ENCODE assay signal across 14 cellular contexts in the genomic region with DNA sequence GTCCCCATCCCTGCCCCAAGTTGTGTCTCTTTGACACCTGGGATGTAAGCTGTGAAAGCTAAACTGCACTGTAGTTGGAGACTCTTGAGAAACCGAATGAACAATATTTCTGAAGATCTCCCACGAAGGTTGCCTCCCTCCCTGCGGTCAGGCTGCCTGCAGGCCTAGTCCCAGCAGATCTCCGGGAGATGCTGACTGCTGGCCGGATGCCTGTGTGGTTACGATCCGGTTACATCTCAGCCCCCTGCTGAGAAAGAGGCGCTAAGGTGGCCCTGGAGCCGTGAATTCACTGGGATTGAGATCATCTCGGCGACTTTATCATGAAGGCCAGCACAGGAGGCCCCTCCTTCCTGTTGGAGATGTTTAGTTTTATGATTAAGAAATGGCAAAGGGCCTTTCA.
DNase-seq lines count a peak whose midpoint lies in the region; ATAC-seq and TF ChIP-seq lines count a peak whose summit lies in the region.
"Had no signal": no experiment of that assay in that cellular context is flagged by ENCODE, and none has a peak within 500 bp of the region (broad histone marks: within the 10 kb centered on the region; RNA-seq: fewer than 3 reads in every experiment).

No MANE protein-coding gene starts in this region.

- H3K4me3 Mint-ChIP-seq in stimulated activated naive B cell treated with anti-CD40 and anti-IgM and Interleukin-4, amounts not matched to agents 10 μg/mL and 1 μg/mL and 100 μg/mL, for 72 hours = no peak overlapping the region
- H3K4me3 Mint-ChIP-seq: central memory CD8-positive, alpha-beta T cell; naive thymus-derived CD8-positive, alpha-beta T cell had no signal

- no peak for TF ChIP-seq CTCF in right atrium auricular region (IDR thresholded peaks at IDR 0.05)
- no peak for TF ChIP-seq CTCF in foreskin fibroblast (IDR thresholded peaks at IDR 0.05; ENCODE audit: low read depth, low read length)

- H3K27ac ChIP-seq in right atrium auricular region = peak overlapping the region; percentile 87 to 89

- H3K4me3 ChIP-seq in right atrium auricular region = no peak overlapping the region
- H3K4me3 ChIP-seq in foreskin fibroblast (ENCODE audit: low read depth in 1 of 2, low read length in 2 of 2) = no peak overlapping the region

- H3K4me1 Mint-ChIP-seq in stimulated activated naive B cell treated with anti-CD40 and anti-IgM and Interleukin-4, amounts not matched to agents 10 μg/mL and 1 μg/mL and 100 μg/mL, for 72 hours = peaks cover 24 to 25% of the 10 kb centered on the region in 2 donors
- H3K4me1 Mint-ChIP-seq: central memory CD8-positive, alpha-beta T cell had no signal

- H3K27ac Mint-ChIP-seq in stimulated activated naive B cell treated with anti-CD40 and anti-IgM and Interleukin-4, amounts not matched to agents 10 μg/mL and 1 μg/mL and 100 μg/mL, for 72 hours = no peak overlapping the region

- ATAC-seq in left cardiac atrium (no peak), HG03571 (IDR thresholded peaks at IDR 0.05; ENCODE audit: unreplicated experiment) (no peak), GM18870 (IDR thresholded peaks at IDR 0.05; ENCODE audit: unreplicated experiment) (no peak)
- ATAC-seq in stimulated activated naive B cell treated with anti-CD40 and anti-IgM and Interleukin-4, amounts not matched to agents 10 μg/mL and 1 μg/mL and 100 μg/mL, for 72 hours (replicated peaks) = no peak
- ATAC-seq: esophagus mucosa; naive thymus-derived CD8-positive, alpha-beta T cell had no signal

- H3K9me3 ChIP-seq in right atrium auricular region = no peaks in the 10 kb centered on the region

- intact Hi-C loops in left cardiac atrium (cut with DNase I) = loop anchor here in 1 of 2 donors (10.0 kb wide), 1 partner anchor 64 kb away; no protein-coding TSS in a partner anchor

- no peaks in the 10 kb centered on the region for H3K27me3 ChIP-seq in right atrium auricular region

- DNase-seq in right atrium auricular region (ENCODE audit: low spot score) (no peak), left cardiac atrium (no peak), T1000 (lab: John Stamatoyannopoulos, UW) (peak; percentile 92), foreskin fibroblast (peak; percentile 47 to 72)
- DNase-seq in effector CD8-positive, alpha-beta T cell (lab: John Stamatoyannopoulos, UW) = no peak
- DNase-seq in stimulated activated naive B cell treated with anti-CD40 and anti-IgM and Interleukin-4, amounts not matched to agents 10 μg/mL and 1 μg/mL and 100 μg/mL, for 72 hours = no peak
- DNase-seq: activated CD4-positive, alpha-beta T cell treated with anti-CD3 and anti-CD28 coated beads for 4 hours; naive thymus-derived CD8-positive, alpha-beta T cell; NCI-H1436; small intestine had no signal

- H3K27me3 Mint-ChIP-seq in stimulated activated naive B cell treated with anti-CD40 and anti-IgM and Interleukin-4, amounts not matched to agents 10 μg/mL and 1 μg/mL and 100 μg/mL, for 72 hours = no peaks in the 10 kb centered on the region
- H3K27me3 Mint-ChIP-seq: central memory CD8-positive, alpha-beta T cell; naive thymus-derived CD8-positive, alpha-beta T cell had no signal

- H3K36me3 Mint-ChIP-seq in stimulated activated naive B cell treated with anti-CD40 and anti-IgM and Interleukin-4, amounts not matched to agents 10 μg/mL and 1 μg/mL and 100 μg/mL, for 72 hours = peaks cover 9 to 13% of the 10 kb centered on the region in 2 donors

- peaks cover 4% of the 10 kb centered on the region in 2 donors for H3K9me3 Mint-ChIP-seq in stimulated activated naive B cell treated with anti-CD40 and anti-IgM and Interleukin-4, amounts not matched to agents 10 μg/mL and 1 μg/mL and 100 μg/mL, for 72 hours
- H3K9me3 Mint-ChIP-seq: central memory CD8-positive, alpha-beta T cell; naive thymus-derived CD8-positive, alpha-beta T cell had no signal

- peaks cover 0 to 54% of the 10 kb centered on the region in 2 donors for H3K4me1 ChIP-seq in right atrium auricular region

- peaks cover 5% of the 10 kb centered on the region for H3K36me3 ChIP-seq in right atrium auricular region

Comparison
In these comparisons a context has a peak if more than half of its experiments do, and no peak if none do; other contexts are left out.
1. DNase-seq: peak in T1000 (single experiment) and foreskin fibroblast (2 of 2); none in right atrium auricular region (single experiment), left cardiac atrium (single experiment), effector CD8-positive, alpha-beta T cell (single experiment) and stimulated activated naive B cell treated with anti-CD40 and anti-IgM and Interleukin-4, amounts not matched to agents 10 μg/mL and 1 μg/mL and 100 μg/mL, for 72 hours (single experiment).